Comparison of ENCODE assay signal across 19 cellular contexts in genomic region chrX:28552322-28552721, GRCh38. TPM values are rescaled to one million over a fixed set of nuclear protein-coding genes. Genes with fewer than 3 reads are reported as not detected.
DNase-seq lines count a peak whose midpoint lies in the region; FAIRE-seq and TF ChIP-seq lines count a peak whose summit lies in the region.
"Had no signal": no experiment of that assay in that cellular context is flagged by ENCODE, and none has a peak within 500 bp of the region (broad histone marks: within the 10 kb centered on the region; RNA-seq: fewer than 3 reads in every experiment).

No MANE protein-coding gene starts in this region.

- no peaks in the 10 kb centered on the region for H3F3A ChIP-seq in GM23248 (ENCODE audit: insufficient read depth)

- peaks cover 3 to 14% (median 6%) of the 10 kb centered on the region in 5 donors for H3K9me3 Mint-ChIP-seq in CD8-positive, alpha-beta memory T cell

- FAIRE-seq in bronchial epithelial cell (lab: Jason Lieb, UNC) (no peak), small intestine (lab: Jason Lieb, UNC) (no peak)
- FAIRE-seq: GM12892, GM18507, H54 had no signal

- no peak overlapping the region for H3K4me2 ChIP-seq in GM23248 (ENCODE audit: unreplicated experiment)
- H3K4me2 ChIP-seq: BLaER1 treated with 17β-estradiol and CSF1 and Interleukin-3, amounts not matched to agents 10 nM and 100 nM had no signal

- H3K4me3 Mint-ChIP-seq in CD8-positive, alpha-beta memory T cell, result no peak overlapping the region
- H3K4me3 Mint-ChIP-seq: CD8-positive, alpha-beta T cell; HFFc6 had no signal

- in situ Hi-C loops in GM23248 (cut with MboI), result no loop called here

- H3K36me3 ChIP-seq in GM23248 (ENCODE audit: low read depth), result no peaks in the 10 kb centered on the region
- no peaks in the 10 kb centered on the region for H3K36me3 ChIP-seq in bronchial epithelial cell (ENCODE audit: control insufficient read depth, insufficient read depth, low read length)
- no peaks in the 10 kb centered on the region for H3K36me3 ChIP-seq in CD8-positive, alpha-beta memory T cell (ENCODE audit: insufficient read depth, low read length)
- no peaks in the 10 kb centered on the region for H3K36me3 ChIP-seq in small intestine (ENCODE audit: control insufficient read depth in 2 of 2, insufficient read depth in 2 of 2, low read length in 2 of 2)
- H3K36me3 ChIP-seq: BLaER1 treated with 17β-estradiol and CSF1 and Interleukin-3, amounts not matched to agents 10 nM and 100 nM had no signal

- WGBS in GM23248 (ENCODE audit: low coverage in 1 of 2, low lambda C conversion rate in 2 of 2, missing lambda C conversion rate in 2 of 2), 2 experiments, result 35 to 36% methylated on average over 1 of the region's 1 CpG
- 80 to 98% (median 86%) methylated on average over 1 of the region's 1 CpG for WGBS in small intestine, 3 donors

- no peak overlapping the region for H3K4me3 ChIP-seq in GM23248
- no peak overlapping the region for H3K4me3 ChIP-seq in bronchial epithelial cell (ENCODE audit: low read depth, low read length)
- no peak overlapping the region for H3K4me3 ChIP-seq in CD8-positive, alpha-beta memory T cell (ENCODE audit: low read length)
- no peak overlapping the region for H3K4me3 ChIP-seq in small intestine (ENCODE audit: low read depth in 1 of 2, low read length in 2 of 2)
- H3K4me3 ChIP-seq: BLaER1 treated with 17β-estradiol and CSF1 and Interleukin-3, amounts not matched to agents 10 nM and 100 nM had no signal

- H3K9ac ChIP-seq in GM23248, result no peak overlapping the region
- H3K9ac ChIP-seq: BLaER1 treated with 17β-estradiol and CSF1 and Interleukin-3, amounts not matched to agents 10 nM and 100 nM had no signal

- no peak for TF ChIP-seq CTCF in bronchial epithelial cell (IDR thresholded peaks at IDR 0.05; ENCODE audit: insufficient read depth, low read length, severe bottlenecking)

- CTCF ChIA-PET in CD8-positive, alpha-beta memory T cell (lab: Charles Lee), result no interaction called here

- H3K27me3 ChIP-seq in GM23248 (replicated peaks; ENCODE audit: insufficient read depth), result no peaks in the 10 kb centered on the region
- no peaks in the 10 kb centered on the region for H3K27me3 ChIP-seq in bronchial epithelial cell (ENCODE audit: control insufficient read depth, insufficient read depth, low read length)
- H3K27me3 ChIP-seq in CD8-positive, alpha-beta memory T cell (ENCODE audit: insufficient read depth, low read length, poor library complexity, severe bottlenecking), result no peaks in the 10 kb centered on the region
- H3K27me3 ChIP-seq in small intestine (ENCODE audit: control insufficient read depth in 2 of 2, insufficient read depth in 2 of 2, low read length in 2 of 2), result no peaks in the 10 kb centered on the region
- H3K27me3 ChIP-seq: BLaER1 treated with 17β-estradiol and CSF1 and Interleukin-3, amounts not matched to agents 10 nM and 100 nM had no signal

- no peaks in the 10 kb centered on the region for H3K79me2 ChIP-seq in GM23248 (ENCODE audit: insufficient read depth)

- no peaks in the 10 kb centered on the region for H3K9me2 ChIP-seq in GM23248 (ENCODE audit: insufficient read depth)

- H3K4me1 ChIP-seq in GM23248 (ENCODE audit: insufficient read depth), result no peaks in the 10 kb centered on the region
- H3K4me1 ChIP-seq in CD8-positive, alpha-beta memory T cell (ENCODE audit: insufficient read depth, low read length), result no peaks in the 10 kb centered on the region
- H3K4me1 ChIP-seq in small intestine (ENCODE audit: control insufficient read depth in 2 of 2, insufficient read depth in 1 of 2, low read depth in 1 of 2, low read length in 1 of 2), result no peaks in the 10 kb centered on the region
- H3K4me1 ChIP-seq: BLaER1 treated with 17β-estradiol and CSF1 and Interleukin-3, amounts not matched to agents 10 nM and 100 nM had no signal

- no peak overlapping the region for H3K27ac Mint-ChIP-seq in CD8-positive, alpha-beta memory T cell
- H3K27ac Mint-ChIP-seq: CD8-positive, alpha-beta T cell; HFFc6 had no signal

- H3K27ac ChIP-seq in GM23248 (no peak overlapping the region), small intestine (ENCODE audit: low read depth in 1 of 2, low read length in 1 of 2) (no peak overlapping the region)
- no peak overlapping the region for H3K27ac ChIP-seq in CD8-positive, alpha-beta memory T cell (ENCODE audit: low read depth, low read length)
- H3K27ac ChIP-seq: BLaER1 treated with 17β-estradiol and CSF1 and Interleukin-3, amounts not matched to agents 10 nM and 100 nM had no signal

- H2AFZ ChIP-seq in GM23248, result no peak overlapping the region

- H3K4me1 Mint-ChIP-seq in CD8-positive, alpha-beta memory T cell, result no peaks in the 10 kb centered on the region

- H3K27me3 Mint-ChIP-seq in CD8-positive, alpha-beta memory T cell, result peaks cover 0 to 4% of the 10 kb centered on the region in 2 donors

- DNase-seq in GM23248 (peak; percentile 0), M059J (ENCODE audit: low read depth) (peak; percentile 2), bronchial epithelial cell (ENCODE audit: low read depth) (peak; percentile 29), iris pigment epithelial cell (ENCODE audit: low read depth) (peak; percentile 4), small intestine (no peak)
- no peak for DNase-seq in effector CD8-positive, alpha-beta T cell (lab: John Stamatoyannopoulos, UW)
- no peak for DNase-seq in CD8-positive, alpha-beta memory T cell
- DNase-seq: CD8-positive, alpha-beta T cell; DMS79; HFFc6; MV-4-11; NCI-H1417; NCI-H187; NCI-H2107; NCI-H524 had no signal

- H3K36me3 Mint-ChIP-seq in CD8-positive, alpha-beta memory T cell, result no peaks in the 10 kb centered on the region
- H3K36me3 Mint-ChIP-seq: CD8-positive, alpha-beta T cell had no signal

- H3K9me3 ChIP-seq in GM23248 (ENCODE audit: low read depth), result no peaks in the 10 kb centered on the region
- no peaks in the 10 kb centered on the region for H3K9me3 ChIP-seq in CD8-positive, alpha-beta memory T cell (ENCODE audit: low read length)
- H3K9me3 ChIP-seq in small intestine (ENCODE audit: control insufficient read depth, low read depth), result no peaks in the 10 kb centered on the region

- no peaks in the 10 kb centered on the region for H4K20me1 ChIP-seq in GM23248 (ENCODE audit: insufficient read depth)
- H4K20me1 ChIP-seq: BLaER1 treated with 17β-estradiol and CSF1 and Interleukin-3, amounts not matched to agents 10 nM and 100 nM had no signal

- POLR2A ChIA-PET in CD8-positive, alpha-beta memory T cell (lab: Charles Lee), result no interaction called here

RNA-seq across cellular contexts. Expression of gene IL1RAPL1, which starts 34.9 kb away (rescaled TPM):
- 0.38 TPM in 1 of 2 replicates, not detected in the other for total RNA-seq in GM23248 (2014; rRNA removed; shearing (Covaris generic))
- not detected in 2 replicates for polyA plus RNA-seq in GM23248 (2016; fragmentation: Nextera tagmentation; extraction: Ambion mirVana)
- 1.3 and 3.2 TPM in 2 replicates for total RNA-seq in M059J (2014; rRNA removed; shearing (Covaris generic))
- not detected in 2 replicates for total RNA-seq in bronchial epithelial cell
- not detected for total RNA-seq in CD8-positive, alpha-beta memory T cell
- not detected for polyA plus RNA-seq in CD8-positive, alpha-beta memory T cell
- under 1 TPM in 1 of 3 donors, not detected in 2; 0.04 TPM for polyA plus RNA-seq in small intestine
- total RNA-seq: CD8-positive, alpha-beta T cell; HFFc6 had no signal

Comparison
In these comparisons a context has a peak if more than half of its experiments do, and no peak if none do; other contexts are left out.
1. DNase-seq: peak in GM23248 (single experiment), M059J (single experiment), bronchial epithelial cell (single experiment) and iris pigment epithelial cell (single experiment); none in effector CD8-positive, alpha-beta T cell (single experiment), CD8-positive, alpha-beta memory T cell (0 of 5) and small intestine (single experiment).